Comparison of ENCODE assay signal across 8 cellular contexts in the genomic region with DNA sequence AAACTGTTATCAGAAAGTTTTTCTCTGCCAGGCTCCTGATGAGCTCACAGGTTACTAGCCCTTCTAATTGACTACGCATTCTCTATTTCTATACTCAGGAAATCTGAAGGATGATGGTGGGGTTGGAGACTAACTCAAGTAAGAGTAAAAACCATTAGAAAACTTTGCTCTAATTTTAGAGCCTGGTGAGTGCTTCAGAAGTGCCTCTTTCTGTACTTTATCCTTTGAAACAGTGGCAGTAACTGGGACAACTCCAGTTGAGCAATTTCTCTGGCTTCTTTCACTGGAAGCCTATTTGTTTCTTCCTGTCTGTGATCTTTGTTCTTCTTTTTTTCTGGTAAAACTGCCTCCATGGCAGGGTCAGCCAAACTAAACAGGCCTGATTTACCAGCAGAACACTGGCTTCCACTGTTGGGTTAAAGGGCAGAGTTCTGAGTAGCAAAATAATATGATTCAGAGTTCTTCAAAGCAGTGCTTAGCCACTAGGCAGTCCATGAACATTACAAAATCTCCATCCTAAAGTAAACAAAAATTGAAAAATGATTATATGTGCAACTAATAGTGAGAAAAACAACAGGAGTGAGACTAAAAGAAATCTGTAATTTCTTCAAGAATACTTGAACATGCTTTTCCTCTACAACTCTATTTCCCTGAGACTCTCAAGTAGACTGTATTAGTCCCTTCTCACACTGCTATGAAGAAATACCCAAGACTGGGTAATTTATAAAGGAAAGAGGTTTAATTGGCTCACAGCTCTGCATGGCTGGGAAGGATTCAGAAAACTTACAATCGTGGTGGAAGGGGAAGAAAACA.
DNase-seq lines count a peak whose midpoint lies in the region; ATAC-seq and TF ChIP-seq lines count a peak whose summit lies in the region.
"Had no signal": no experiment of that assay in that cellular context is flagged by ENCODE, and none has a peak within 500 bp of the region (broad histone marks: within the 10 kb centered on the region; RNA-seq: fewer than 3 reads in every experiment).

No MANE protein-coding gene starts in this region.

- H3K9me3 Mint-ChIP-seq in activated T-helper 1 cell treated with anti-CD3 and anti-CD28 coated beads, Interleukin-12 subunit alpha, Interleukin-12 subunit beta, Interleukin-2, Interleukin-4 antibody, amounts not matched to agents 30 ng/mL and 10 ng/mL and 1 ng/mL, durations not matched to agents 14 hours and 24 hours and 36 hours, result no peaks in the 10 kb centered on the region
- H3K9me3 Mint-ChIP-seq: brain had no signal

- H3K4me1 Mint-ChIP-seq in activated T-helper 1 cell treated with anti-CD3 and anti-CD28 coated beads, Interleukin-12 subunit alpha, Interleukin-12 subunit beta, Interleukin-2, Interleukin-4 antibody, amounts not matched to agents 30 ng/mL and 10 ng/mL and 1 ng/mL, durations not matched to agents 14 hours and 24 hours and 36 hours (ENCODE audit: low read depth), result no peaks in the 10 kb centered on the region
- H3K4me1 Mint-ChIP-seq: brain had no signal

- DNase-seq in amniotic epithelial cell (ENCODE audit: low read depth), result peak; percentile 2
- DNase-seq in fibroblast of villous mesenchyme (ENCODE audit: low read depth), result peak; percentile 83
- no peak for DNase-seq in omental fat pad (ENCODE audit: low spot score)
- DNase-seq in activated CD8-positive, alpha-beta memory T cell treated with anti-CD3 and anti-CD28 coated beads for 24 hours, result no peak
- DNase-seq in NCI-H82 (lab: John Stamatoyannopoulos, UW), result no peak
- DNase-seq in activated T-helper 1 cell treated with anti-CD3 and anti-CD28 coated beads, Interleukin-12 subunit alpha, Interleukin-12 subunit beta, Interleukin-2, Interleukin-4 antibody, amounts not matched to agents 30 ng/mL and 10 ng/mL and 1 ng/mL, durations not matched to agents 14 hours and 24 hours and 36 hours (ENCODE audit: low spot score), result no peak

- no peaks in the 10 kb centered on the region for H3K36me3 Mint-ChIP-seq in activated T-helper 1 cell treated with anti-CD3 and anti-CD28 coated beads, Interleukin-12 subunit alpha, Interleukin-12 subunit beta, Interleukin-2, Interleukin-4 antibody, amounts not matched to agents 30 ng/mL and 10 ng/mL and 1 ng/mL, durations not matched to agents 14 hours and 24 hours and 36 hours (ENCODE audit: low read depth)
- H3K36me3 Mint-ChIP-seq: brain had no signal

- H3K36me3 ChIP-seq in urinary bladder (ENCODE audit: insufficient read depth), result no peaks in the 10 kb centered on the region

- no peaks in the 10 kb centered on the region for H3K4me1 ChIP-seq in urinary bladder (ENCODE audit: insufficient read depth)

- TF ChIP-seq CTCF in fibroblast of villous mesenchyme (IDR thresholded peaks at IDR 0.05; ENCODE audit: insufficient read depth, low read depth, low read length) (no peak), omental fat pad (IDR thresholded peaks at IDR 0.05) (no peak)

- no peak overlapping the region for H3K4me3 Mint-ChIP-seq in activated T-helper 1 cell treated with anti-CD3 and anti-CD28 coated beads, Interleukin-12 subunit alpha, Interleukin-12 subunit beta, Interleukin-2, Interleukin-4 antibody, amounts not matched to agents 30 ng/mL and 10 ng/mL and 1 ng/mL, durations not matched to agents 14 hours and 24 hours and 36 hours
- H3K4me3 Mint-ChIP-seq: brain had no signal

- peak overlapping the region; percentile 60 for H3K27ac ChIP-seq in urinary bladder (ENCODE audit: low read depth)

- intact Hi-C loops in activated T-helper 1 cell treated with anti-CD3 and anti-CD28 coated beads, Interleukin-12 subunit alpha, Interleukin-12 subunit beta, Interleukin-2, Interleukin-4 antibody, amounts not matched to agents 30 ng/mL and 10 ng/mL and 1 ng/mL, durations not matched to agents 14 hours and 24 hours and 36 hours (cut with micrococcal nuclease), result no loop called here

- H3K4me3 ChIP-seq in fibroblast of villous mesenchyme (ENCODE audit: low read depth, low read length) (no peak overlapping the region), urinary bladder (ENCODE audit: low read depth, low read length) (no peak overlapping the region)

- peak; percentile 82 for ATAC-seq in omental fat pad (ENCODE audit: low FRiP score)

- WGBS in urinary bladder, result 16% methylated on average over 2 of the region's 2 CpGs

- H3K27ac Mint-ChIP-seq in activated T-helper 1 cell treated with anti-CD3 and anti-CD28 coated beads, Interleukin-12 subunit alpha, Interleukin-12 subunit beta, Interleukin-2, Interleukin-4 antibody, amounts not matched to agents 30 ng/mL and 10 ng/mL and 1 ng/mL, durations not matched to agents 14 hours and 24 hours and 36 hours, result no peak overlapping the region

- peaks cover 2% of the 10 kb centered on the region for H3K27me3 Mint-ChIP-seq in activated T-helper 1 cell treated with anti-CD3 and anti-CD28 coated beads, Interleukin-12 subunit alpha, Interleukin-12 subunit beta, Interleukin-2, Interleukin-4 antibody, amounts not matched to agents 30 ng/mL and 10 ng/mL and 1 ng/mL, durations not matched to agents 14 hours and 24 hours and 36 hours (ENCODE audit: insufficient read depth)

Comparison
In these comparisons a context has a peak if more than half of its experiments do, and no peak if none do; other contexts are left out.
1. DNase-seq: peak in amniotic epithelial cell (single experiment) and fibroblast of villous mesenchyme (single experiment); none in omental fat pad (single experiment), activated CD8-positive, alpha-beta memory T cell treated with anti-CD3 and anti-CD28 coated beads for 24 hours (single experiment), NCI-H82 (single experiment) and activated T-helper 1 cell treated with anti-CD3 and anti-CD28 coated beads, Interleukin-12 subunit alpha, Interleukin-12 subunit beta, Interleukin-2, Interleukin-4 antibody, amounts not matched to agents 30 ng/mL and 10 ng/mL and 1 ng/mL, durations not matched to agents 14 hours and 24 hours and 36 hours (single experiment).